ENCODE assay signal across 8 cellular contexts in the genomic region with DNA sequence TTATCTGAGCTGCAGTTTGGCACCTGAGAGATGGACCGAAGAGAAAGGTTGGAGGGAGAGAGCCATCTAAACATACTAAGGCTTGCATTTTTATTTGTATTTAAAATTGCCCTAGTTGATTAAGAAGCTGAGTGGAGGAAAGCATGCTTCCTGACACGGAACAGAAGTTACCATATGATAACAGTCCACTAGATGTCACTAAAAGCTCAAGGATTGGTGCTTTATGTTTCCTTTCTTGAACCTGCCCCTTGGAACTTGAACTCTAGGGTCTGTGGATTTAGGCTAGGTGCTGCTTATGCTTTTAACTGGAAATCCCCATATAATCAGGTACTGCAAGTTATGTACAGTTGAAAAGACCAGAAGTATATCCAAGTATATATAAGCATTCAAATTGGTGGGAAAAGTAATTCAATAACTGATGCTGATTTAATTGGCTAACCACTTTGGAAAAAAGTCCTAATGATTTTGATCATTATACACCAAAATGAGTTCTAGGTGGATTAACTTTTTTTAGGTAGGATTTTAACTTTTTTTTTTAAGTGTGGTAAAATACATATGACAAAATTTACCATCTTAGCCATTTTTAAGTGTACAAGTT. TPM values are rescaled to one million over a fixed set of nuclear protein-coding genes. Genes with fewer than 3 reads are reported as not detected.
A peak's percentile ranks its signal among the peaks of the same experiment; 100 is the strongest.
DNase-seq lines count a peak whose midpoint lies in the region; ATAC-seq, FAIRE-seq and TF ChIP-seq lines count a peak whose summit lies in the region.

No MANE protein-coding gene starts in this region.

- ATAC-seq in CD4-positive, CD25-positive, alpha-beta regulatory T cell (ENCODE audit: low read depth in 2 of 2): no peak
- ATAC-seq in GM18868 (IDR thresholded peaks at IDR 0.05; ENCODE audit: unreplicated experiment) (peak; percentile 88), HG03439 (IDR thresholded peaks at IDR 0.05; ENCODE audit: unreplicated experiment) (peak; percentile 67)

- no peak overlapping the region for H3K4me3 ChIP-seq in CD4-positive, CD25-positive, alpha-beta regulatory T cell (ENCODE audit: low read depth, low read length)
- H3K4me3 ChIP-seq in kidney (ENCODE audit: low read length in 2 of 2) (no peak overlapping the region), tibial artery (no peak overlapping the region)

- H3K4me3 Mint-ChIP-seq in CD4-positive, CD25-positive, alpha-beta regulatory T cell: no peak overlapping the region

- no peaks in the 10 kb centered on the region for H3K4me1 ChIP-seq in CD4-positive, CD25-positive, alpha-beta regulatory T cell (ENCODE audit: control insufficient read depth, insufficient read depth, low read length, poor library complexity, severe bottlenecking)
- H3K4me1 ChIP-seq in kidney (ENCODE audit: control insufficient read depth in 1 of 2, insufficient read depth in 1 of 2, low read depth in 1 of 2, low read length in 2 of 2): no peaks in the 10 kb centered on the region
- no peaks in the 10 kb centered on the region for H3K4me1 ChIP-seq in tibial artery

- peak; percentile 19 for FAIRE-seq in kidney (lab: Jason Lieb, UNC)

- H3K27me3 ChIP-seq in CD4-positive, CD25-positive, alpha-beta regulatory T cell (ENCODE audit: control insufficient read depth, insufficient read depth, low read length): peaks cover 2% of the 10 kb centered on the region
- no peaks in the 10 kb centered on the region for H3K27me3 ChIP-seq in tibial artery

- peak; percentile 52 for TF ChIP-seq CTCF in kidney (IDR thresholded peaks at IDR 0.05; ENCODE audit: borderline replicate concordance, extremely low read depth, insufficient read depth)
- TF ChIP-seq CTCF in tibial artery (IDR thresholded peaks at IDR 0.05): peak; percentile 36 to 44

- H3K9me3 ChIP-seq in CD4-positive, CD25-positive, alpha-beta regulatory T cell (ENCODE audit: control insufficient read depth in 2 of 2, low read length in 2 of 2): no peaks in the 10 kb centered on the region
- H3K9me3 ChIP-seq in kidney (ENCODE audit: control insufficient read depth in 1 of 2, low read length in 2 of 2): no peaks in the 10 kb centered on the region
- no peaks in the 10 kb centered on the region for H3K9me3 ChIP-seq in tibial artery

- intact Hi-C loops in kidney (cut with DNase I): loop anchor here (10.0 kb wide), 1 partner anchor 596 kb away; no protein-coding TSS in a partner anchor
- intact Hi-C loops in tibial artery (cut with DNase I; ENCODE audit: low total_unique reads): loop anchor here (10.0 kb wide), 1 partner anchor 586 kb away; no protein-coding TSS in a partner anchor

- H3K4me1 Mint-ChIP-seq in CD4-positive, CD25-positive, alpha-beta regulatory T cell: no peaks in the 10 kb centered on the region

- no peak overlapping the region for H3K9ac ChIP-seq in kidney (ENCODE audit: low read length in 2 of 2)

- no peaks in the 10 kb centered on the region for H3K9me3 Mint-ChIP-seq in CD4-positive, CD25-positive, alpha-beta regulatory T cell

- H3K27me3 Mint-ChIP-seq in CD4-positive, CD25-positive, alpha-beta regulatory T cell: peaks cover 18% of the 10 kb centered on the region

- H3K36me3 ChIP-seq in CD4-positive, CD25-positive, alpha-beta regulatory T cell (ENCODE audit: control insufficient read depth, insufficient read depth, low read length): no peaks in the 10 kb centered on the region
- H3K36me3 ChIP-seq in kidney (ENCODE audit: control insufficient read depth in 1 of 2, insufficient read depth in 2 of 2, low read length in 2 of 2): no peaks in the 10 kb centered on the region
- no peaks in the 10 kb centered on the region for H3K36me3 ChIP-seq in tibial artery

- in situ Hi-C loops in T47D (cut with HindIII; ENCODE audit: low pct_unique_long_range_greater_than_20kb, low sequenced_read_pairs): no loop called here

- no peaks in the 10 kb centered on the region for H3K36me3 Mint-ChIP-seq in CD4-positive, CD25-positive, alpha-beta regulatory T cell

- no peak overlapping the region for H3K27ac ChIP-seq in CD4-positive, CD25-positive, alpha-beta regulatory T cell (ENCODE audit: insufficient read depth, low read length, poor library complexity, severe bottlenecking)
- H3K27ac ChIP-seq in kidney (ENCODE audit: low read depth in 2 of 2, low read length in 2 of 2): no peak overlapping the region
- no peak overlapping the region for H3K27ac ChIP-seq in tibial artery

- H3K27ac Mint-ChIP-seq in CD4-positive, CD25-positive, alpha-beta regulatory T cell: no peak overlapping the region

- DNase-seq in CD4-positive, CD25-positive, alpha-beta regulatory T cell: peak in 2 of 3 donors; percentile 38 to 61
- DNase-seq in NCI-H748 (lab: John Stamatoyannopoulos, UW; ENCODE audit: unreplicated experiment) (peak; percentile 60), T47D (ENCODE audit: low read depth in 1 of 2, low spot score in 1 of 2) (peak; percentile 21 to 65), kidney (no peak), tibial artery (no peak)
- DNase-seq in stimulated activated naive CD4-positive, alpha-beta T cell treated with Interleukin-2 at 50 U/mL for 16 hours (lab: John Stamatoyannopoulos, UW): no peak

RNA-seq across cellular contexts. Expression of a gene that starts 9.5 kb away (rescaled TPM):
- total RNA-seq in CD4-positive, CD25-positive, alpha-beta regulatory T cell: not detected
- not detected for polyA plus RNA-seq in CD4-positive, CD25-positive, alpha-beta regulatory T cell
- total RNA-seq in kidney: 0.13 TPM
- not detected for polyA plus RNA-seq in kidney (ENCODE audit: insufficient read depth, low read depth, low replicate concordance)

Comparison
In these comparisons a context has a peak if more than half of its experiments do, and no peak if none do; other contexts are left out.
1. ATAC-seq: peak in GM18868 (single experiment) and HG03439 (single experiment); none in CD4-positive, CD25-positive, alpha-beta regulatory T cell (0 of 2).
2. DNase-seq: peak in CD4-positive, CD25-positive, alpha-beta regulatory T cell (2 of 3), NCI-H748 (single experiment) and T47D (2 of 2); none in kidney (single experiment), tibial artery (0 of 2) and stimulated activated naive CD4-positive, alpha-beta T cell treated with Interleukin-2 at 50 U/mL for 16 hours (single experiment).